24 cellular contexts compared by ENCODE assay signal in the genomic region with DNA sequence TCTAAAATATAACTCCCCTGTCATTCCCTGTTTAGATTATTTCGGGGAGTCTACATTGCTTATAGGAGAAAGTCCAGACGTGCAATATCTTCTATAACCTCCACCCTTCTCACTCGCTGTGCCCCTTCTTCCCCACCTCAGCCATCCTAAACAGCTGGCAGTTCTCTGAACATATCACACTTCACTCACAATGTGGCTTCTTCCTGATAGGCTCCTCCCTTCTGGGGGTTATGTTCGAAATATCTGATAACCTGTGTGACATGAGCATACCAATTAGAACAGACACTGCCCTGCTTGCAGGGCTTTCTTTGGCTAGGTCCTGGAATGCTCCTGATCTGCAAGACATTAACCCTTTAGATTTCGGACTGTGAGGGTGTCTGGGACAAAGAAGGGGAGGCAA.
"Had no signal": no experiment of that assay in that cellular context is flagged by ENCODE, and none has a peak within 500 bp of the region (broad histone marks: within the 10 kb centered on the region; RNA-seq: fewer than 3 reads in every experiment).

No MANE protein-coding gene starts in this region.

- H3K36me3 Mint-ChIP-seq: natural killer cell treated with Interleukin-12 subunit alpha and Interleukin-12 subunit beta and Interleukin-15 and Interleukin-18, amount 100 ng/mL, for 72 hours had no signal

- FAIRE-seq: urothelium cell line had no signal

- H3K9me3 ChIP-seq: esophagus muscularis mucosa, mucosa of descending colon, testis had no signal

- H3K4me3 Mint-ChIP-seq: activated B cell treated with CpG ODN at 0.5 μM for 24 hours; activated CD8-positive, alpha-beta T cell treated with anti-CD3 and anti-CD28 coated beads for 36 hours; activated T-cell treated with anti-CD3 and anti-CD28 coated beads, Interleukin-2, amount 50 U/mL, for 4 hours; activated T-helper 17 cell treated with anti-CD3 and anti-CD28 coated beads, Interleukin-2, amount 50 U/mL, for 72 hours; natural killer cell treated with Interleukin-12 subunit alpha and Interleukin-12 subunit beta and Interleukin-15 and Interleukin-18, amount 100 ng/mL, for 72 hours had no signal

- H3K9me3 Mint-ChIP-seq: activated B cell treated with CpG ODN at 0.5 μM for 24 hours; activated CD8-positive, alpha-beta T cell treated with anti-CD3 and anti-CD28 coated beads for 36 hours; activated T-cell treated with anti-CD3 and anti-CD28 coated beads, Interleukin-2, amount 50 U/mL, for 4 hours; activated T-helper 17 cell treated with anti-CD3 and anti-CD28 coated beads, Interleukin-2, amount 50 U/mL, for 72 hours; natural killer cell treated with Interleukin-12 subunit alpha and Interleukin-12 subunit beta and Interleukin-15 and Interleukin-18, amount 100 ng/mL, for 72 hours had no signal

- H3K27me3 Mint-ChIP-seq: activated B cell treated with CpG ODN at 0.5 μM for 24 hours; activated CD8-positive, alpha-beta T cell treated with anti-CD3 and anti-CD28 coated beads for 36 hours; activated T-helper 17 cell treated with anti-CD3 and anti-CD28 coated beads, Interleukin-2, amount 50 U/mL, for 72 hours had no signal

- H3K4me3 ChIP-seq: esophagus muscularis mucosa, mucosa of descending colon, skin epidermis, testis had no signal

- H3K27me3 ChIP-seq: esophagus muscularis mucosa, foreskin keratinocyte, testis had no signal

- H3K27ac Mint-ChIP-seq: activated B cell treated with CpG ODN at 0.5 μM for 24 hours; activated CD8-positive, alpha-beta T cell treated with anti-CD3 and anti-CD28 coated beads for 36 hours; activated T-helper 17 cell treated with anti-CD3 and anti-CD28 coated beads, Interleukin-2, amount 50 U/mL, for 72 hours; natural killer cell treated with Interleukin-12 subunit alpha and Interleukin-12 subunit beta and Interleukin-15 and Interleukin-18, amount 100 ng/mL, for 72 hours had no signal

- ATAC-seq: activated CD8-positive, alpha-beta T cell treated with anti-CD3 and anti-CD28 coated beads for 36 hours; activated T-cell treated with anti-CD3 and anti-CD28 coated beads, Interleukin-2, amount 50 U/mL, for 4 hours; activated T-helper 17 cell treated with anti-CD3 and anti-CD28 coated beads, Interleukin-2, amount 50 U/mL, for 72 hours; foreskin keratinocyte; mucosa of descending colon; natural killer cell treated with Interleukin-12 subunit alpha and Interleukin-12 subunit beta and Interleukin-15 and Interleukin-18, amount 100 ng/mL, for 72 hours; sciatic nerve; stimulated activated naive CD8-positive, alpha-beta T cell treated with anti-CD3 and anti-CD28 coated beads, Interleukin-15, Interleukin-2, amounts not matched to agents 100 U/mL and 50 U/mL, for 24 hours had no signal

- H3K4me1 Mint-ChIP-seq: activated B cell treated with CpG ODN at 0.5 μM for 24 hours had no signal

- H3K27ac ChIP-seq: esophagus muscularis mucosa, foreskin keratinocyte, skin epidermis, testis had no signal

- DNase-seq: activated B cell treated with CpG ODN at 0.5 μM for 24 hours; activated CD4-positive, alpha-beta T cell treated with anti-CD3 and anti-CD28 coated beads, Interleukin-2, amount 50 U/mL, for 1 hour; activated CD8-positive, alpha-beta T cell treated with anti-CD3 and anti-CD28 coated beads for 36 hours; activated gamma-delta T cell treated with Interleukin-2 at 50 U/mL for 16 hours; activated naive CD4-positive, alpha-beta T cell treated with anti-CD3 and anti-CD28 coated beads, Interleukin-2, amount 50 U/mL, for 16 hours; activated T-cell treated with anti-CD3 and anti-CD28 coated beads, Interleukin-2, amount 50 U/mL, for 4 hours; amniotic stem cell; central memory CD4-positive, alpha-beta T cell; foreskin keratinocyte; kidney glomerular epithelial cell; mammary epithelial cell; mucosa of descending colon; posterior cingulate gyrus; stimulated activated CD4-positive, alpha-beta T cell treated with anti-CD3 and anti-CD28 coated beads, Interleukin-12 subunit alpha, Interleukin-12 subunit beta, amount 100 ng/mL, for 4 hours; stimulated activated CD4-positive, alpha-beta T cell treated with anti-CD3 and anti-CD28 coated beads, Interleukin-4, amount 100 ng/mL, for 1 hour; stimulated activated naive CD8-positive, alpha-beta T cell treated with anti-CD3 and anti-CD28 coated beads, Interleukin-15, Interleukin-2, amounts not matched to agents 100 U/mL and 50 U/mL, for 24 hours; testis; trophoblast cell had no signal
